In the genomic region with DNA sequence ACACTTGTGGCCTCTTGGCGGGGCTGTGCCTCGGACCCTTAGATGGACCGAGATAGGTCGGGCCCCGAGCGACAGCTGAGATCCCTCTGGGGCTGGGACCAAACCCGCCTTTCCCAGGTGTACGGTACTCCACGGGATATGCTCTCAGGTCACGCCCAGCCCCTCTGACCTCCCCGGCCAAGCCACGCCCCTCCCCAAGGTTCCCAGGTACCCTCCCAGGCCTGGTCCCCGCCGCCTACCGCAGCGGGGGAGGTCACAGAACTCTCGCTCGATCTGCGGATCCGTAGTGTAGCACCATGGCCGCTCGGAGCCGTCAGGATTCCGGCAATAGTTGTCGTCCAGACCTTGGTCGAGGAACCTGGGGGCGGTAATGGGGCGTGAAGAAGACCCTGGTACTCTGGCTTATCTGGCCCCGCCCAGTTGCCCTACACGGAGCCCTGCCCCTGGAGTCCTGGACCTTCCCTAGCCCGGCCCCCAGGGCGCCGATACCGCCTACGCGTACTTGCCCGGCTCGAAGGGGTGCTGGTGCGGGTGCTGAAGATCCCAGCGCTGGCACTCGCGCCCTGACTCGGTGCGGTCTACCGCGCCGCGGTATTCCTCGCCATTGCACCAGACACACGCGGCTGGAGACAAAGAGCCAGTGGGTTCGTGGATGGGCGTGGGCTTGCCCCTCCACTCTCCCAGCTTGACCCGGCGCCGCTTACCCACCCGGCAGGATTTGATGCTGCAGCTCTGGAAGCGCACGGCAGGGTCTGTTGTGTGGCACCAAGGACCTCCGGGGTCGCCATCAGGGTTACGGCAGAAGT, we compare ENCODE assay signal across 2 cellular contexts. TPM values are rescaled to one million over a fixed set of nuclear protein-coding genes. Genes with fewer than 3 reads are reported as not detected.
"Had no signal": no experiment of that assay in that cellular context is flagged by ENCODE, and none has a peak within 500 bp of the region (broad histone marks: within the 10 kb centered on the region; RNA-seq: fewer than 3 reads in every experiment).

No MANE protein-coding gene starts in this region.

RNA-seq across cellular contexts. Expression of gene RNU1-4, which starts 19.5 kb away (rescaled TPM):
- polyA plus RNA-seq: adrenal gland, ovary had no signal
